Comparison of ENCODE assay signal across 1 cellular context in the genomic region with DNA sequence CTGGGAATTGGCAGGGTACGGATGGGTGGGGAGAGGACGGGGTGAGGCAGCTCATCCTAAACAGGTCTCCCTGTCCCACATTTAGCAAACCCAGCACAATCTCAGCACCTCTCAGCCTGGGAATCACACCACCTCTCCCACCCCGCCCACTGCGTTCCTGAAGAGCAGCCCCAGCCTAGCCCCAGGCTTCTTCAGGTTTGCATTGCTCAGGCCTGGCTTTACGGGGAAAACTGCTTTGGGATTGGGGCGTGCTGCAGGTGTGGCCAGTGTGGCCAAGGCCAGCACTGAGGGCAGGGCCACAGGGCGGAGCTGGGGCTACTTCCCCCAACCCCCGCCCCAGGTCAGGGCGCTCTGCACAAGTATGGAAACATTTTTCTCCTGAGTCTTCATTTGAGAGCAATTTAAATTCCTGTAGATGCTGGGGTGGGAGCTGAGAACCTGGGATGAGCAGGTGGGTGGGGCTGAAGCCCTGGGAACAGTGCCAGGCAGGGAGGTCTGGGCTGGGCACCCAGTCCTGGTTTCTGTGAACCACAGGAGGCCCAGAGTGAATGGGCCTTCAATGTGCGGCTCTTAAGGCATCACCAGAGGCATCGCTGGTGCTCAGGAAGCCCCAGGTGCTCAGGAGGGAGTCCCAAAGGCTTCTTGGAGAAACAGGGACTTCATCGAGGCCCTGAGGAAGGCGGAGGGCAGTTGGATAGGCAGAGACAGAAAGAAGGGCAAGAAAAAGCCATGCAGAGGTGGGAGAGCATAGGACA.
TF ChIP-seq lines count a peak whose summit lies in the region.

No MANE protein-coding gene starts in this region.

TF ChIP-seq in GM23338, 12 proteins besides CTCF, POLR2A, EP300 and RAD21:
- TF ChIP-seq ZNF114 (CRISPR knock-in tag; IDR thresholded peaks at IDR 0.05) (no peak), EZH2 (IDR thresholded peaks at IDR 0.05; ENCODE audit: low read depth, unreplicated experiment) (no peak), JUNB (IDR thresholded peaks at IDR 0.05; ENCODE audit: unreplicated experiment) (no peak), NANOG (IDR thresholded peaks at IDR 0.05; ENCODE audit: borderline replicate concordance) (no peak), STAT1 (IDR thresholded peaks at IDR 0.05; ENCODE audit: unreplicated experiment) (no peak), CREB1 (CRISPR knock-in tag; IDR thresholded peaks at IDR 0.05; ENCODE audit: low read depth) (no peak), EZH2phosphoT487 (IDR thresholded peaks at IDR 0.05; ENCODE audit: unreplicated experiment) (no peak), POLR2AphosphoS5 (IDR thresholded peaks at IDR 0.05; ENCODE audit: low read depth) (no peak), ZNF331 (CRISPR knock-in tag; IDR thresholded peaks at IDR 0.05; ENCODE audit: low read depth) (no peak), REST (IDR thresholded peaks at IDR 0.05; ENCODE audit: unreplicated experiment) (no peak)
- TF ChIP-seq, protein P1, sequence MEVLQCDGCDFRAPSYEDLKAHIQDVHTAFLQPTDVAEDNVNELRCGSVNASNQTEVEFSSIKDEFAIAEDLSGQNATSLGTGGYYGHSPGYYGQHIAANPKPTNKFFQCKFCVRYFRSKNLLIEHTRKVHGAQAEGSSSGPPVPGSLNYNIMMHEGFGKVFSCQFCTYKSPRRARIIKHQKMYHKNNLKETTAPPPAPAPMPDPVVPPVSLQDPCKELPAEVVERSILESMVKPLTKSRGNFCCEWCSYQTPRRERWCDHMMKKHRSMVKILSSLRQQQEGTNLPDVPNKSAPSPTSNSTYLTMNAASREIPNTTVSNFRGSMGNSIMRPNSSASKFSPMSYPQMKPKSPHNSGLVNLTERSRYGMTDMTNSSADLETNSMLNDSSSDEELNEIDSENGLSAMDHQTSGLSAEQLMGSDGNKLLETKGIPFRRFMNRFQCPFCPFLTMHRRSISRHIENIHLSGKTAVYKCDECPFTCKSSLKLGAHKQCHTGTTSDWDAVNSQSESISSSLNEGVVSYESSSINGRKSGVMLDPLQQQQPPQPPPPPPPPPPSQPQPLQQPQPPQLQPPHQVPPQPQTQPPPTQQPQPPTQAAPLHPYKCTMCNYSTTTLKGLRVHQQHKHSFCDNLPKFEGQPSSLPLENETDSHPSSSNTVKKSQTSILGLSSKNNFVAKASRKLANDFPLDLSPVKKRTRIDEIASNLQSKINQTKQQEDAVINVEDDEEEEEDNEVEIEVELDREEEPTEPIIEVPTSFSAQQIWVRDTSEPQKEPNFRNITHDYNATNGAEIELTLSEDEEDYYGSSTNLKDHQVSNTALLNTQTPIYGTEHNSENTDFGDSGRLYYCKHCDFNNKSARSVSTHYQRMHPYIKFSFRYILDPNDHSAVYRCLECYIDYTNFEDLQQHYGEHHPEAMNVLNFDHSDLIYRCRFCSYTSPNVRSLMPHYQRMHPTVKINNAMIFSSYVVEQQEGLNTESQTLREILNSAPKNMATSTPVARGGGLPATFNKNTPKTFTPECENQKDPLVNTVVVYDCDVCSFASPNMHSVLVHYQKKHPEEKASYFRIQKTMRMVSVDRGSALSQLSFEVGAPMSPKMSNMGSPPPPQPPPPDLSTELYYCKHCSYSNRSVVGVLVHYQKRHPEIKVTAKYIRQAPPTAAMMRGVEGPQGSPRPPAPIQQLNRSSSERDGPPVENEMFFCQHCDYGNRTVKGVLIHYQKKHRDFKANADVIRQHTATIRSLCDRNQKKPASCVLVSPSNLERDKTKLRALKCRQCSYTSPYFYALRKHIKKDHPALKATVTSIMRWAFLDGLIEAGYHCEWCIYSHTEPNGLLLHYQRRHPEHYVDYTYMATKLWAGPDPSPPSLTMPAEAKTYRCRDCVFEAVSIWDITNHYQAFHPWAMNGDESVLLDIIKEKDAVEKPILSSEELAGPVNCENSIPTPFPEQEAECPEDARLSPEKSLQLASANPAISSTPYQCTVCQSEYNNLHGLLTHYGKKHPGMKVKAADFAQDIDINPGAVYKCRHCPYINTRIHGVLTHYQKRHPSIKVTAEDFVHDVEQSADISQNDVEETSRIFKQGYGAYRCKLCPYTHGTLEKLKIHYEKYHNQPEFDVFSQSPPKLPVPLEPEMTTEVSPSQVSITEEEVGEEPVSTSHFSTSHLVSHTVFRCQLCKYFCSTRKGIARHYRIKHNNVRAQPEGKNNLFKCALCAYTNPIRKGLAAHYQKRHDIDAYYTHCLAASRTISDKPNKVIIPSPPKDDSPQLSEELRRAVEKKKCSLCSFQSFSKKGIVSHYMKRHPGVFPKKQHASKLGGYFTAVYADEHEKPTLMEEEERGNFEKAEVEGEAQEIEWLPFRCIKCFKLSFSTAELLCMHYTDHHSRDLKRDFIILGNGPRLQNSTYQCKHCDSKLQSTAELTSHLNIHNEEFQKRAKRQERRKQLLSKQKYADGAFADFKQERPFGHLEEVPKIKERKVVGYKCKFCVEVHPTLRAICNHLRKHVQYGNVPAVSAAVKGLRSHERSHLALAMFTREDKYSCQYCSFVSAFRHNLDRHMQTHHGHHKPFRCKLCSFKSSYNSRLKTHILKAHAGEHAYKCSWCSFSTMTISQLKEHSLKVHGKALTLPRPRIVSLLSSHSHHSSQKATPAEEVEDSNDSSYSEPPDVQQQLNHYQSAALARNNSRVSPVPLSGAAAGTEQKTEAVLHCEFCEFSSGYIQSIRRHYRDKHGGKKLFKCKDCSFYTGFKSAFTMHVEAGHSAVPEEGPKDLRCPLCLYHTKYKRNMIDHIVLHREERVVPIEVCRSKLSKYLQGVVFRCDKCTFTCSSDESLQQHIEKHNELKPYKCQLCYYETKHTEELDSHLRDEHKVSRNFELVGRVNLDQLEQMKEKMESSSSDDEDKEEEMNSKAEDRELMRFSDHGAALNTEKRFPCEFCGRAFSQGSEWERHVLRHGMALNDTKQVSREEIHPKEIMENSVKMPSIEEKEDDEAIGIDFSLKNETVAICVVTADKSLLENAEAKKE (CRISPR knock-in tag; IDR thresholded peaks at IDR 0.05) = no peak
- TF ChIP-seq, protein P2, sequence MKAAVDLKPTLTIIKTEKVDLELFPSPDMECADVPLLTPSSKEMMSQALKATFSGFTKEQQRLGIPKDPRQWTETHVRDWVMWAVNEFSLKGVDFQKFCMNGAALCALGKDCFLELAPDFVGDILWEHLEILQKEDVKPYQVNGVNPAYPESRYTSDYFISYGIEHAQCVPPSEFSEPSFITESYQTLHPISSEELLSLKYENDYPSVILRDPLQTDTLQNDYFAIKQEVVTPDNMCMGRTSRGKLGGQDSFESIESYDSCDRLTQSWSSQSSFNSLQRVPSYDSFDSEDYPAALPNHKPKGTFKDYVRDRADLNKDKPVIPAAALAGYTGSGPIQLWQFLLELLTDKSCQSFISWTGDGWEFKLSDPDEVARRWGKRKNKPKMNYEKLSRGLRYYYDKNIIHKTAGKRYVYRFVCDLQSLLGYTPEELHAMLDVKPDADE (IDR thresholded peaks at IDR 0.05) = no peak
